In genomic region chr3:133659806-133660205, GRCh38 we compare ENCODE assay signal across 13 cellular contexts. TPM values are rescaled to one million over a fixed set of nuclear protein-coding genes. Genes with fewer than 3 reads are reported as not detected.
DNase-seq lines count a peak whose midpoint lies in the region; ATAC-seq lines count a peak whose summit lies in the region.
"Had no signal": no experiment of that assay in that cellular context is flagged by ENCODE, and none has a peak within 500 bp of the region (broad histone marks: within the 10 kb centered on the region; RNA-seq: fewer than 3 reads in every experiment).

No MANE protein-coding gene starts in this region.

- peaks cover 38% of the 10 kb centered on the region for H3K36me3 Mint-ChIP-seq in activated T-cell treated with anti-CD3 and anti-CD28 coated beads, Interleukin-2, amount 50 U/mL, for 4 hours (ENCODE audit: insufficient read depth)

- peak overlapping the region; percentile 95 for H3K4me3 Mint-ChIP-seq in activated T-cell treated with anti-CD3 and anti-CD28 coated beads, Interleukin-2, amount 50 U/mL, for 4 hours

- H3K4me3 ChIP-seq in MG63 (peak overlapping the region; percentile 88), adipocyte (ENCODE audit: low read length) (peak overlapping the region; percentile 99), trophoblast cell (ENCODE audit: low read depth, low read length) (no peak overlapping the region)
- H3K4me3 ChIP-seq: body of pancreas had no signal

- no peaks in the 10 kb centered on the region for H3K27me3 ChIP-seq in MG63
- no peaks in the 10 kb centered on the region for H3K27me3 ChIP-seq in adipocyte (replicated peaks; ENCODE audit: control insufficient read depth, insufficient read depth, low read length)
- no peaks in the 10 kb centered on the region for H3K27me3 ChIP-seq in trophoblast cell (ENCODE audit: insufficient read depth, low read length)
- H3K27me3 ChIP-seq: body of pancreas, tibial artery had no signal

- no peak overlapping the region for H2BK5ac ChIP-seq in trophoblast cell (ENCODE audit: low read depth, low read length, poor library complexity)

- H3K9ac ChIP-seq in adipocyte (ENCODE audit: low read length) (no peak overlapping the region), trophoblast cell (ENCODE audit: low read length) (no peak overlapping the region)

- H3K79me2 ChIP-seq in trophoblast cell (ENCODE audit: control insufficient read depth, insufficient read depth, low read length, poor library complexity) = peaks cover 7% of the 10 kb centered on the region

- H2BK12ac ChIP-seq in trophoblast cell (ENCODE audit: low read length) = no peak overlapping the region

- H3K9me3 ChIP-seq in MG63 = no peaks in the 10 kb centered on the region
- no peaks in the 10 kb centered on the region for H3K9me3 ChIP-seq in adipocyte (ENCODE audit: control insufficient read depth, low read length)
- no peaks in the 10 kb centered on the region for H3K9me3 ChIP-seq in trophoblast cell (ENCODE audit: insufficient read depth, low read depth, low read length)
- H3K9me3 ChIP-seq: body of pancreas, tibial artery had no signal

- H3K14ac ChIP-seq in trophoblast cell (ENCODE audit: low read length) = no peak overlapping the region

- H2BK120ac ChIP-seq in trophoblast cell (ENCODE audit: insufficient read depth, low read length, poor library complexity) = no peak overlapping the region

- H3K4me2 ChIP-seq in trophoblast cell (ENCODE audit: low read length) = no peak overlapping the region

- no peak overlapping the region for H4K12ac ChIP-seq in trophoblast cell (ENCODE audit: low read depth, low read length)

- no peak for ATAC-seq in activated T-cell treated with anti-CD3 and anti-CD28 coated beads, Interleukin-2, amount 50 U/mL, for 4 hours
- ATAC-seq in HG03097 (IDR thresholded peaks at IDR 0.05; ENCODE audit: low FRiP score, unreplicated experiment) = no peak
- ATAC-seq: body of pancreas had no signal

- H3K9me3 Mint-ChIP-seq in activated T-cell treated with anti-CD3 and anti-CD28 coated beads, Interleukin-2, amount 50 U/mL, for 4 hours = no peaks in the 10 kb centered on the region

- no peak overlapping the region for H2AK5ac ChIP-seq in trophoblast cell (ENCODE audit: low read length)

- DNase-seq in activated T-cell treated with anti-CD3 and anti-CD28 coated beads, Interleukin-2, amount 50 U/mL, for 4 hours = no peak
- no peak for DNase-seq in activated T-cell treated with anti-CD3 and anti-CD28 coated beads, Interleukin-2, amount 50 U/mL, for 1 hour
- DNase-seq in MG63 = no peak
- no peak for DNase-seq in adipocyte (ENCODE audit: low read depth)
- no peak for DNase-seq in trophoblast cell
- no peak for DNase-seq in C1 segment of cervical spinal cord (lab: John Stamatoyannopoulos, UW)
- no peak for DNase-seq in NCI-H1417 treated with DMSO at 0.1 percent for 48 hours (lab: John Stamatoyannopoulos, UW)
- DNase-seq: body of pancreas, hippocampal formation, NCI-H1092 treated with DMSO at 0.1 percent for 48 hours, NCI-H524, tibial artery had no signal

- H3K27me3 Mint-ChIP-seq in activated T-cell treated with anti-CD3 and anti-CD28 coated beads, Interleukin-2, amount 50 U/mL, for 4 hours (ENCODE audit: low read depth) = no peaks in the 10 kb centered on the region

- H3K79me1 ChIP-seq in trophoblast cell (ENCODE audit: low read length) = peaks cover 7% of the 10 kb centered on the region

- H3K4me1 Mint-ChIP-seq in activated T-cell treated with anti-CD3 and anti-CD28 coated beads, Interleukin-2, amount 50 U/mL, for 4 hours (ENCODE audit: low read depth) = peaks cover 37% of the 10 kb centered on the region

- no peak overlapping the region for H3K18ac ChIP-seq in trophoblast cell (ENCODE audit: low read length)

- no peak overlapping the region for H2AFZ ChIP-seq in trophoblast cell (ENCODE audit: insufficient read depth, low read length, poor library complexity)

- H4K91ac ChIP-seq in trophoblast cell (ENCODE audit: low read depth, low read length) = no peak overlapping the region

- peak overlapping the region; percentile 97 for H3K4ac ChIP-seq in trophoblast cell (ENCODE audit: low read depth, low read length)

- peaks cover 13% of the 10 kb centered on the region for H3K4me1 ChIP-seq in adipocyte (ENCODE audit: control insufficient read depth, insufficient read depth, low read length)
- H3K4me1 ChIP-seq in trophoblast cell (ENCODE audit: control insufficient read depth in 1 of 2, insufficient read depth in 2 of 2, low read length in 2 of 2) = peaks cover 3 to 5% of the 10 kb centered on the region in 2 experiments

- H4K8ac ChIP-seq in trophoblast cell (ENCODE audit: low read depth, low read length) = no peak overlapping the region

- H3K27ac ChIP-seq in trophoblast cell (ENCODE audit: low read depth, low read length) = no peak overlapping the region
- H3K27ac ChIP-seq: body of pancreas, tibial artery had no signal

- WGBS in trophoblast cell (ENCODE audit: extremely low coverage, insufficient coverage, insufficient read length) = 100% methylated on average over 2 of the region's 2 CpGs

- H3K23ac ChIP-seq in trophoblast cell (ENCODE audit: low read length) = no peak overlapping the region

- H3K36me3 ChIP-seq in MG63 (peaks cover 64% of the 10 kb centered on the region), adipocyte (ENCODE audit: control insufficient read depth, insufficient read depth, low read length, severe bottlenecking) (peaks cover 35% of the 10 kb centered on the region), trophoblast cell (ENCODE audit: control insufficient read depth in 1 of 2, insufficient read depth in 2 of 2, low read length in 2 of 2) (peaks cover 8 to 17% of the 10 kb centered on the region in 2 experiments)

RNA-seq across cellular contexts. Expression of gene TOPBP1, which starts 1.9 kb away (rescaled TPM):
- 10 to 100 TPM; 61.0 to 65.9 (median 61.5) TPM for total RNA-seq in activated T-cell treated with anti-CD3 and anti-CD28 coated beads, Interleukin-2, amount 50 U/mL, for 4 hours
- 52.2 and 64.0 TPM in 2 replicates for total RNA-seq in MG63 (2014; rRNA removed; shearing (Covaris generic); ENCODE audit: low replicate concordance)
- 33.0 and 33.2 TPM in 2 replicates for polyA plus RNA-seq in trophoblast cell (2013)
